In genomic region chr7:108014747-108015682, GRCh38 we compare ENCODE assay signal across 16 cellular contexts. TPM values are rescaled to one million over a fixed set of nuclear protein-coding genes. Genes with fewer than 3 reads are reported as not detected.
DNase-seq lines count a peak whose midpoint lies in the region; ATAC-seq, FAIRE-seq and TF ChIP-seq lines count a peak whose summit lies in the region.
"Had no signal": no experiment of that assay in that cellular context is flagged by ENCODE, and none has a peak within 500 bp of the region (broad histone marks: within the 10 kb centered on the region; RNA-seq: fewer than 3 reads in every experiment).

No MANE protein-coding gene starts in this region.

- no peaks in the 10 kb centered on the region for H3K9me3 ChIP-seq in HepG2 (ENCODE audit: low read length)
- H3K9me3 ChIP-seq in right lobe of liver: no peaks in the 10 kb centered on the region
- no peaks in the 10 kb centered on the region for H3K9me3 ChIP-seq in hepatocyte (ENCODE audit: low read depth)
- no peaks in the 10 kb centered on the region for H3K9me3 ChIP-seq in upper lobe of left lung
- H3K9me3 ChIP-seq: ascending aorta had no signal

- BruUV-seq in HepG2 (replicated peaks; lab: Mats Ljungman, UMichigan): no TSS peak

- intact Hi-C loops in HepG2 (cut with micrococcal nuclease; ENCODE audit: unreplicated experiment): loop anchor here (1.0 to 10.0 kb wide), 5 partner anchors 11 to 270 kb away; partner anchors contain the start of genes CBLL1 and DLD
- intact Hi-C loops in right lobe of liver (cut with DNase I): no loop called here
- intact Hi-C loops in cardiac septum (cut with DNase I): loop anchor here (5.0 kb wide), 1 partner anchor 123 kb away; the partner anchor contains the start of gene DLD

- CTCF ChIA-PET in HepG2 (lab: Yijun Ruan, JAX; ENCODE audit: low intra/inter-chr PET ratio, low total read pairs): no interaction called here

- H3K9ac ChIP-seq in HepG2 (ENCODE audit: insufficient read depth, low read depth, low read length): no peak overlapping the region

- TF ChIP-seq CTCF in HepG2 (CRISPR knock-in tag; IDR thresholded peaks at IDR 0.05) (no peak), right lobe of liver (IDR thresholded peaks at IDR 0.05) (no peak), brain microvascular endothelial cell (IDR thresholded peaks at IDR 0.05; ENCODE audit: low read depth, low read length, missing control alignments) (no peak), hepatocyte (IDR thresholded peaks at IDR 0.05; ENCODE audit: poor library complexity) (no peak), upper lobe of left lung (IDR thresholded peaks at IDR 0.05) (no peak)

- peaks cover 86% of the 10 kb centered on the region for H3K4me1 ChIP-seq in HepG2 (ENCODE audit: insufficient read depth, low read length)
- H3K4me1 ChIP-seq in right lobe of liver: peaks cover 0 to 10% (median 2%) of the 10 kb centered on the region in 4 donors
- peaks cover 35% of the 10 kb centered on the region for H3K4me1 ChIP-seq in hepatocyte (ENCODE audit: insufficient read depth)
- no peaks in the 10 kb centered on the region for H3K4me1 ChIP-seq in upper lobe of left lung
- H3K4me1 ChIP-seq: ascending aorta had no signal

- no peaks in the 10 kb centered on the region for H3K9me2 ChIP-seq in hepatocyte (replicated peaks; ENCODE audit: insufficient read depth)

- H3K27ac ChIP-seq in HepG2 (ENCODE audit: extremely low read length, insufficient read depth, low read length) (peak overlapping the region; percentile 55), right lobe of liver (no peak overlapping the region), brain microvascular endothelial cell (peak overlapping the region; percentile 87), hepatocyte (peak overlapping the region; percentile 38), upper lobe of left lung (no peak overlapping the region)
- H3K27ac ChIP-seq: ascending aorta, PC-9 had no signal

- peak; percentile 76 for FAIRE-seq in HepG2 (lab: Jason Lieb, UNC)

- H2AFZ ChIP-seq in HepG2 (ENCODE audit: low read length) (no peak overlapping the region), hepatocyte (no peak overlapping the region)
- H2AFZ ChIP-seq: PC-9 had no signal

- no peak overlapping the region; a peak in 1 of 6 replicates for H3K4me3 ChIP-seq in HepG2 (replicated peaks in 1 of 3; ENCODE audit: insufficient read depth in 1 of 3, low read depth in 2 of 3, low read length in 3 of 3)
- no peak overlapping the region for H3K4me3 ChIP-seq in right lobe of liver
- no peak overlapping the region for H3K4me3 ChIP-seq in brain microvascular endothelial cell (ENCODE audit: low read depth, low read length)
- H3K4me3 ChIP-seq in hepatocyte: no peak overlapping the region
- no peak overlapping the region for H3K4me3 ChIP-seq in upper lobe of left lung
- H3K4me3 ChIP-seq: ascending aorta, PC-9 had no signal

- DNase-seq in HepG2 (ENCODE audit: low spot score) (peak; percentile 95), right lobe of liver (no peak), brain microvascular endothelial cell (no peak), hepatocyte (ENCODE audit: low spot score) (peak; percentile 40), MV-4-11 (lab: John Stamatoyannopoulos, UW) (no peak), upper lobe of left lung (no peak), cardiac septum (ENCODE audit: low spot score) (no peak), DMS79 treated with DMSO at 0.1 percent for 48 hours (lab: John Stamatoyannopoulos, UW) (no peak)
- DNase-seq: ACHN; activated CD8-positive, alpha-beta memory T cell treated with anti-CD3 and anti-CD28 coated beads, Interleukin-2, amount 50 U/mL, for 48 hours; NCI-H2107; PC-9; stimulated activated CD4-positive, alpha-beta T cell treated with anti-CD3 and anti-CD28 coated beads, Interleukin-2, amount 100 ng/mL, for 24 hours; stimulated activated naive CD8-positive, alpha-beta T cell treated with anti-CD3 and anti-CD28 coated beads, Interleukin-15, Interleukin-2, amounts not matched to agents 100 U/mL and 50 U/mL, for 24 hours had no signal

- no peaks in the 10 kb centered on the region for H4K20me1 ChIP-seq in HepG2 (ENCODE audit: insufficient read depth, low read length)
- no peaks in the 10 kb centered on the region for H4K20me1 ChIP-seq in hepatocyte (ENCODE audit: insufficient read depth, poor library complexity, severe bottlenecking)

- TF ChIP-seq POLR2A in HepG2 (IDR thresholded peaks at IDR 0.05; ENCODE audit: insufficient read depth in 1 of 2, low read depth in 2 of 2, low read length in 2 of 2): no peak
- no peak for TF ChIP-seq POLR2A in right lobe of liver (IDR thresholded peaks at IDR 0.05)
- no peak for TF ChIP-seq POLR2A in upper lobe of left lung (IDR thresholded peaks at IDR 0.05)

- H3K36me3 ChIP-seq in HepG2 (replicated peaks in 1 of 2; ENCODE audit: control insufficient read depth in 1 of 2, insufficient read depth in 2 of 2, low read length in 2 of 2) (no peaks in the 10 kb centered on the region), right lobe of liver (no peaks in the 10 kb centered on the region), brain microvascular endothelial cell (replicated peaks) (no peaks in the 10 kb centered on the region), hepatocyte (replicated peaks; ENCODE audit: insufficient read depth, low read depth) (no peaks in the 10 kb centered on the region), upper lobe of left lung (no peaks in the 10 kb centered on the region)
- H3K36me3 ChIP-seq: ascending aorta had no signal

- WGBS in HepG2 (ENCODE audit: low lambda C conversion rate): 20% methylated on average over 6 of the region's 6 CpGs
- 65% methylated on average over 4 of the region's 6 CpGs for WGBS in right lobe of liver (ENCODE audit: insufficient coverage, low coverage, low lambda C conversion rate, missing lambda C conversion rate)
- WGBS in hepatocyte (ENCODE audit: low lambda C conversion rate, missing lambda C conversion rate): 40% methylated on average over 6 of the region's 6 CpGs
- 80 to 81% methylated on average over 6 of the region's 6 CpGs for WGBS in upper lobe of left lung, 2 donors

- H3K27me3 ChIP-seq in HepG2 (ENCODE audit: control insufficient read depth in 1 of 2, insufficient read depth in 2 of 2, low read length in 2 of 2) (peaks cover 0 to 3% of the 10 kb centered on the region in 2 experiments; a peak in 2 of 5 replicates), right lobe of liver (no peaks in the 10 kb centered on the region), brain microvascular endothelial cell (replicated peaks) (no peaks in the 10 kb centered on the region), hepatocyte (no peaks in the 10 kb centered on the region), upper lobe of left lung (no peaks in the 10 kb centered on the region)
- H3K27me3 ChIP-seq: ascending aorta had no signal

- H3K4me2 ChIP-seq in HepG2 (ENCODE audit: low read depth, low read length): peak overlapping the region; percentile 50
- peak overlapping the region; percentile 7 for H3K4me2 ChIP-seq in hepatocyte
- H3K4me2 ChIP-seq: PC-9 had no signal

- POLR2A ChIA-PET in HepG2 (lab: Yijun Ruan, JAX): interaction anchor here (0.8 to 4.1 kb wide), 5 partner anchors 11 to 66 kb away, joined by 3 to 49 read pairs (median 3); partner anchors contain the start of gene LAMB1

- TF ChIP-seq RAD21 in HepG2 (CRISPR knock-in tag; IDR thresholded peaks at IDR 0.05): no peak

- TF ChIP-seq EP300 in HepG2 (IDR thresholded peaks at IDR 0.05; ENCODE audit: low read depth in 2 of 2, low read length in 2 of 2) (peak in 1 of 2 experiments; percentile 96; a peak in 2 of 4 replicates), HepG2 (CRISPR knock-in tag; IDR thresholded peaks at IDR 0.05; ENCODE audit: borderline replicate concordance) (peak; percentile 77; the same call in 1 of the 2 replicates), upper lobe of left lung (IDR thresholded peaks at IDR 0.05) (no peak)

- in situ Hi-C loops in HepG2 (cut with HindIII; ENCODE audit: extremely low pct_ligation_motif_present, low pct_unique_long_range_greater_than_20kb) (no loop called here), brain microvascular endothelial cell (cut with HindIII; ENCODE audit: low pct_ligation_motif_present, low sequenced_read_pairs) (loop anchor here (25.0 kb wide), 1 partner anchor 122 kb away; the partner anchor contains the start of gene LAMB4)

- no peaks in the 10 kb centered on the region for H3K79me2 ChIP-seq in HepG2 (ENCODE audit: insufficient read depth, low read length)
- no peaks in the 10 kb centered on the region for H3K79me2 ChIP-seq in hepatocyte

- peak; percentile 68 for ATAC-seq in HepG2
- no peak for ATAC-seq in right lobe of liver
- ATAC-seq in upper lobe of left lung (ENCODE audit: low FRiP score in 2 of 2): no peak
- ATAC-seq: stimulated activated naive CD8-positive, alpha-beta T cell treated with anti-CD3 and anti-CD28 coated beads, Interleukin-15, Interleukin-2, amounts not matched to agents 100 U/mL and 50 U/mL, for 24 hours had no signal

TF ChIP-seq in HepG2, 621 proteins besides CTCF, POLR2A, EP300 and RAD21 (continues in another document):
- no peak for TF ChIP-seq ZNF431 (CRISPR knock-in tag; IDR thresholded peaks at IDR 0.05; ENCODE audit: borderline replicate concordance, low read depth)

RNA-seq across cellular contexts. Expression of gene LAMB1, which starts 12.1 kb away (rescaled TPM):
- 56.4 and 109 TPM in 2 replicates for total RNA-seq in HepG2 (2016; rRNA removed; fragmentation: Illumina TruSeq; extraction: Trizol)
- total RNA-seq in HepG2 (2016; cell fraction: cytosol; rRNA removed; fragmentation: Illumina TruSeq; extraction: Trizol; ENCODE audit: low read depth): 12.3 and 15.0 TPM in 2 replicates
- 48.3 and 110 TPM in 2 replicates for total RNA-seq in HepG2 (2016; cell fraction: insoluble cytoplasmic fraction; rRNA removed; fragmentation: Illumina TruSeq; extraction: Trizol)
- total RNA-seq in HepG2 (2016; cell fraction: membrane; rRNA removed; fragmentation: Illumina TruSeq; extraction: Trizol): 19.7 and 21.8 TPM in 2 replicates
- total RNA-seq in HepG2 (2016; cell fraction: nucleus; rRNA removed; fragmentation: Illumina TruSeq; extraction: Trizol): 137 and 161 TPM in 2 replicates
- polyA plus RNA-seq in HepG2 (2011; rRNA removed): 124 and 127 TPM in 2 replicates
- 101 and 116 TPM in 2 replicates for polyA plus RNA-seq in HepG2 (2011; cell fraction: cytosol; rRNA removed)
- 265 and 290 TPM in 2 replicates for polyA plus RNA-seq in HepG2 (2011; cell fraction: nucleus; rRNA removed)
- 106 and 132 TPM in 2 replicates for polyA plus RNA-seq in HepG2 (2012)
- polyA plus RNA-seq in HepG2 (2016; cell fraction: cytosol; fragmentation: Illumina TruSeq; extraction: Trizol; ENCODE audit: low read depth): 5.0 and 5.8 TPM in 2 replicates
- 59.1 and 60.9 TPM in 2 replicates for polyA plus RNA-seq in HepG2 (2016; cell fraction: insoluble cytoplasmic fraction; fragmentation: Illumina TruSeq; extraction: Trizol; ENCODE audit: low read depth)
- 8.8 and 14.3 TPM in 2 replicates for polyA plus RNA-seq in HepG2 (2016; cell fraction: membrane; fragmentation: Illumina TruSeq; extraction: Trizol; ENCODE audit: low read depth)
- polyA plus RNA-seq in HepG2 (2016; cell fraction: nucleus; fragmentation: Illumina TruSeq; extraction: Trizol; ENCODE audit: insufficient read depth, low read depth): 286 and 312 TPM in 2 replicates
- polyA minus RNA-seq in HepG2 (2011; rRNA and poly(A)+ RNA removed; ENCODE audit: low replicate concordance): 105 and 627 TPM in 2 replicates
- 120 and 164 TPM in 2 replicates for polyA minus RNA-seq in HepG2 (2011; cell fraction: cytosol; rRNA and poly(A)+ RNA removed)
- 204 and 208 TPM in 2 replicates for polyA minus RNA-seq in HepG2 (2011; cell fraction: nucleus; rRNA and poly(A)+ RNA removed)
- 10 to 100 TPM; 14.9 to 61.0 (median 28.9) TPM for total RNA-seq in right lobe of liver
- total RNA-seq in hepatocyte: 323 and 355 TPM in 2 replicates
- polyA plus RNA-seq in hepatocyte: 284 and 329 TPM in 2 replicates
- 100 to 1,000 TPM; 100 to 443 (median 135) TPM for total RNA-seq in upper lobe of left lung
- total RNA-seq in cardiac septum: 55.1 TPM
- polyA plus RNA-seq: IgD-negative memory B cell had no signal

Comparison
In these comparisons a context has a peak if more than half of its experiments do, and no peak if none do; other contexts are left out.
1. DNase-seq: peak in HepG2 (single experiment) and hepatocyte (single experiment); none in right lobe of liver (0 of 3), brain microvascular endothelial cell (single experiment), MV-4-11 (single experiment), upper lobe of left lung (0 of 2), cardiac septum (single experiment) and DMS79 treated with DMSO at 0.1 percent for 48 hours (single experiment).
2. H3K27ac ChIP-seq: peak in HepG2 (single experiment), brain microvascular endothelial cell (single experiment) and hepatocyte (single experiment); none in right lobe of liver (0 of 3) and upper lobe of left lung (0 of 4).
3. intact Hi-C loops: an anchor here in HepG2 (1.0 to 10.0 kb wide) and cardiac septum (5.0 kb wide); none called in right lobe of liver.